Comparison of ENCODE assay signal across 17 cellular contexts in genomic region chr12:120845696-120846095, GRCh38. TPM values are rescaled to one million over a fixed set of nuclear protein-coding genes. Genes with fewer than 3 reads are reported as not detected.
DNase-seq lines count a peak whose midpoint lies in the region; ATAC-seq and TF ChIP-seq lines count a peak whose summit lies in the region.
"Had no signal": no experiment of that assay in that cellular context is flagged by ENCODE, and none has a peak within 500 bp of the region (broad histone marks: within the 10 kb centered on the region; RNA-seq: fewer than 3 reads in every experiment).

No MANE protein-coding gene starts in this region.

- H3K4me3 ChIP-seq in cardiac muscle cell (no peak overlapping the region), dorsolateral prefrontal cortex (no peak overlapping the region), Caco-2 (ENCODE audit: low read depth, low read length) (no peak overlapping the region)
- H3K4me3 ChIP-seq: A549 had no signal

- H3K4me3 Mint-ChIP-seq in stimulated activated effector memory CD8-positive, alpha-beta T cell treated with anti-CD3 and anti-CD28 coated beads, Interleukin-12 subunit alpha, Interleukin-12 subunit beta, amount 100 ng/mL, for 72 hours, result no peak overlapping the region
- H3K4me3 Mint-ChIP-seq in Caco-2 (ENCODE audit: unreplicated experiment), result no peak overlapping the region
- H3K4me3 Mint-ChIP-seq: CD4-positive, alpha-beta T cell; H9 had no signal

- intact Hi-C loops in cardiac septum (cut with DNase I), result loop anchor here (5.0 kb wide), 1 partner anchor 127 kb away; no protein-coding TSS in a partner anchor
- intact Hi-C loops in dorsolateral prefrontal cortex (cut with DNase I), result loop anchor here in 1 of 2 donors (10.0 kb wide), 1 partner anchor 201 kb away; the partner anchor contains the start of gene CABP1
- intact Hi-C loops in Caco-2 (cut with micrococcal nuclease; ENCODE audit: unreplicated experiment), result no loop called here

- DNase-seq in cardiac muscle cell (ENCODE audit: low read depth in 1 of 2, low spot score in 1 of 2) (no peak), cardiac septum (ENCODE audit: low spot score) (no peak), dorsolateral prefrontal cortex (no peak), Caco-2 (no peak)
- DNase-seq in stimulated activated effector memory CD8-positive, alpha-beta T cell treated with anti-CD3 and anti-CD28 coated beads, Interleukin-12 subunit alpha, Interleukin-12 subunit beta, amount 100 ng/mL, for 72 hours (ENCODE audit: low spot score in 2 of 2), result no peak
- no peak for DNase-seq in activated CD4-positive, alpha-beta T cell treated with anti-CD3 and anti-CD28 coated beads, Interleukin-2, amount 50 U/mL, for 4 hours
- DNase-seq in stimulated activated naive CD4-positive, alpha-beta T cell (lab: John Stamatoyannopoulos, UW), result no peak
- DNase-seq: AML-193; CD4-positive, alpha-beta T cell; DMS79 treated with DMSO at 0.1 percent for 48 hours; GF-D8; H9 had no signal

- POLR2A ChIA-PET in Caco-2 (lab: Charles Lee), result interaction anchor here (0.5 kb wide), 1 partner anchor 179 kb away, joined by 4 read pairs; no protein-coding TSS in a partner anchor

- no peaks in the 10 kb centered on the region for H3K9me3 Mint-ChIP-seq in stimulated activated effector memory CD8-positive, alpha-beta T cell treated with anti-CD3 and anti-CD28 coated beads, Interleukin-12 subunit alpha, Interleukin-12 subunit beta, amount 100 ng/mL, for 72 hours
- no peaks in the 10 kb centered on the region for H3K9me3 Mint-ChIP-seq in Caco-2 (ENCODE audit: unreplicated experiment)
- H3K9me3 Mint-ChIP-seq: CD4-positive, alpha-beta T cell; H9 had no signal

- peak overlapping the region; percentile 6 for H3K27ac Mint-ChIP-seq in stimulated activated effector memory CD8-positive, alpha-beta T cell treated with anti-CD3 and anti-CD28 coated beads, Interleukin-12 subunit alpha, Interleukin-12 subunit beta, amount 100 ng/mL, for 72 hours
- no peak overlapping the region for H3K27ac Mint-ChIP-seq in Caco-2 (ENCODE audit: unreplicated experiment)
- H3K27ac Mint-ChIP-seq: CD4-positive, alpha-beta T cell had no signal

- H3K27me3 Mint-ChIP-seq in Caco-2 (ENCODE audit: insufficient read depth, unreplicated experiment), result no peaks in the 10 kb centered on the region
- H3K27me3 Mint-ChIP-seq: CD4-positive, alpha-beta T cell had no signal

- BruUV-seq in Caco-2 (replicated peaks; lab: Mats Ljungman, UMichigan), result no TSS peak

- no peak for TF ChIP-seq CTCF in cardiac muscle cell (IDR thresholded peaks at IDR 0.05; ENCODE audit: low read depth, low read length)
- TF ChIP-seq CTCF in dorsolateral prefrontal cortex (IDR thresholded peaks at IDR 0.05 in 54 of 56, conservative IDR thresholded peaks at IDR 0.05 in 2 of 56; ENCODE audit: low read depth in 1 of 56, partially characterized antibody in 56 of 56), result no peak
- no peak for TF ChIP-seq CTCF in Caco-2 (IDR thresholded peaks at IDR 0.05; ENCODE audit: insufficient read depth in 1 of 2, low read depth in 1 of 2, low read length in 1 of 2, severe bottlenecking in 1 of 2, unreplicated experiment in 1 of 2)

- H3K4me1 Mint-ChIP-seq in stimulated activated effector memory CD8-positive, alpha-beta T cell treated with anti-CD3 and anti-CD28 coated beads, Interleukin-12 subunit alpha, Interleukin-12 subunit beta, amount 100 ng/mL, for 72 hours, result peaks cover 48% of the 10 kb centered on the region
- peaks cover 9% of the 10 kb centered on the region for H3K4me1 Mint-ChIP-seq in Caco-2 (ENCODE audit: low read depth, unreplicated experiment)

- H3K36me3 Mint-ChIP-seq in stimulated activated effector memory CD8-positive, alpha-beta T cell treated with anti-CD3 and anti-CD28 coated beads, Interleukin-12 subunit alpha, Interleukin-12 subunit beta, amount 100 ng/mL, for 72 hours, result no peaks in the 10 kb centered on the region
- H3K36me3 Mint-ChIP-seq in Caco-2 (ENCODE audit: insufficient read depth, unreplicated experiment), result no peaks in the 10 kb centered on the region

- no peaks in the 10 kb centered on the region for H3K9me3 ChIP-seq in cardiac muscle cell (ENCODE audit: low read depth)
- H3K9me3 ChIP-seq in Caco-2, result no peaks in the 10 kb centered on the region
- H3K9me3 ChIP-seq: A549 had no signal

- H3K27me3 ChIP-seq in cardiac muscle cell, result no peaks in the 10 kb centered on the region
- no peaks in the 10 kb centered on the region for H3K27me3 ChIP-seq in dorsolateral prefrontal cortex
- no peaks in the 10 kb centered on the region for H3K27me3 ChIP-seq in Caco-2 (replicated peaks; ENCODE audit: control insufficient read depth, insufficient read depth, low read length)

- H3K4me1 ChIP-seq in cardiac muscle cell (ENCODE audit: low read depth) (peaks cover 46% of the 10 kb centered on the region), Caco-2 (0 out of 2 replicates have a peak, but pooled peaks cover 5% of the 10 kb centered on the region)

- H3K27ac ChIP-seq in cardiac muscle cell (peak overlapping the region; percentile 80), dorsolateral prefrontal cortex (peak overlapping the region in 57 of 59 donors; percentile 16 to 96 (median 82))
- H3K27ac ChIP-seq: 22Rv1, A549, C4-2B had no signal

- no peak for ATAC-seq in stimulated activated effector memory CD8-positive, alpha-beta T cell treated with anti-CD3 and anti-CD28 coated beads, Interleukin-12 subunit alpha, Interleukin-12 subunit beta, amount 100 ng/mL, for 72 hours
- ATAC-seq in GM19467 (IDR thresholded peaks at IDR 0.05; ENCODE audit: unreplicated experiment), result no peak
- ATAC-seq: A549, HepG2 had no signal

- CTCF ChIA-PET in Caco-2 (lab: Charles Lee), result no interaction called here

- H3K36me3 ChIP-seq in cardiac muscle cell, result no peaks in the 10 kb centered on the region
- no peaks in the 10 kb centered on the region for H3K36me3 ChIP-seq in Caco-2 (ENCODE audit: control insufficient read depth, insufficient read depth, low read length)

RNA-seq across cellular contexts. Expression of gene SPPL3, which starts 58.5 kb away (rescaled TPM):
- total RNA-seq in cardiac muscle cell (23.2 and 26.9 TPM in 2 replicates), cardiac septum (32.2 TPM), dorsolateral prefrontal cortex (100 to 1,000 TPM in 1 of 120 experiments, 10 to 100 TPM in 119; 50.6 to 111 (median 72.4) TPM), Caco-2 (2022) (63.4 and 65.6 TPM in 2 replicates)
- 111 and 121 TPM in 2 replicates for polyA plus RNA-seq in cardiac muscle cell
